8 cellular contexts compared by ENCODE assay signal in the genomic region with DNA sequence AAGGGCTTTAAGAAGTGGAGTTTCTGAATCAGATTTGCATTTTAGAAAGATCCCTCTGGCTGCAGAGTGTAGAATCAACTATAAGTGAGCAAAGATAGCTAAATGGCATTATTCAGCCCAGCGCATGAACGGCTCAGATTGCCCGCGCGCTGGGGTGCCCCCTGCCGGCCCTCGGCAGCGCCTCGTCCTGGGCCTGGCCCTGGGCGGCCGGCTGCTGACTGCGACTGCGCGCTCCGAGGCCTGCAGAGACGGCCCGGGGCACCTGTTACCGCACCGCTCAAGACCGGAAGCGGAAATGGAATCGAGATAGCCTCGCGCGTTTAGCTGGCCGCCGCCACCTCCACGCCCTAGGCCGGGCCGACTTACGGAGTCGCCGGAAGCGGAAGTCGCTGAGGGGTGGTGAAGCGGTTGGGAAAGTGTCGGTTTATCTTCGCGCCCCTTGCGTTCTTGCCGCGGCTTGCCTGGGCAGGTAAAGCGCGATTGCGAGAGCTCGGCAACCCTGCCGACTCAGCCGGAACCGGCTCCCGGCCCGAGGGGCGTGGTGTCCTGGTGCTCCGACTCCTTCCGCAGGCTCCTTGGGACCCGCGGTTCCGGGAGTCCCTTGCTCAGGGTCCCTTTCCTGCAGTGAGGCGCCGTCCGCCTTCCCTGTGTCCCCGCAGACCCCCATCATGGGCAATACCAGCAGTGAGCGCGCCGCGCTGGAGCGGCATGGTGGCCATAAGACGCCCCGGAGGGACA. TPM values are rescaled to one million over a fixed set of nuclear protein-coding genes. Genes with fewer than 3 reads are reported as not detected.
A peak's percentile ranks its signal among the peaks of the same experiment; 100 is the strongest.
DNase-seq lines count a peak whose midpoint lies in the region; ATAC-seq and TF ChIP-seq lines count a peak whose summit lies in the region.

A gene with protein sequence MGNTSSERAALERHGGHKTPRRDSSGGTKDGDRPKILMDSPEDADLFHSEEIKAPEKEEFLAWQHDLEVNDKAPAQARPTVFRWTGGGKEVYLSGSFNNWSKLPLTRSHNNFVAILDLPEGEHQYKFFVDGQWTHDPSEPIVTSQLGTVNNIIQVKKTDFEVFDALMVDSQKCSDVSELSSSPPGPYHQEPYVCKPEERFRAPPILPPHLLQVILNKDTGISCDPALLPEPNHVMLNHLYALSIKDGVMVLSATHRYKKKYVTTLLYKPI (plus strand): TSS at position 557 of the 738 bp plus-strand sequence. CDS start 112 bp downstream, at position 669.

- DNase-seq in DND-41, result peak; percentile 98
- peak; percentile 96 for DNase-seq in KG1 (lab: John Stamatoyannopoulos, UW)
- DNase-seq in activated T-cell treated with anti-CD3 and anti-CD28 coated beads, Interleukin-2, amount 50 U/mL, for 4 hours, result peak; percentile 90
- DNase-seq in stimulated activated CD8-positive, alpha-beta memory T cell treated with anti-CD3 and anti-CD28 coated beads, Interleukin-7, amount 100 ng/mL, for 4 hours (ENCODE audit: low read depth in 2 of 2), result peak; percentile 90 to 96

- H3K36me3 Mint-ChIP-seq in activated T-cell treated with anti-CD3 and anti-CD28 coated beads, Interleukin-2, amount 50 U/mL, for 4 hours (ENCODE audit: insufficient read depth), result peaks cover 24% of the 10 kb centered on the region

- H2AFZ ChIP-seq in DND-41 (ENCODE audit: low read depth, low read length), result peak within 1 kb of the TSS; percentile 95

- no peaks in the 10 kb centered on the region for H3K27me3 Mint-ChIP-seq in activated T-cell treated with anti-CD3 and anti-CD28 coated beads, Interleukin-2, amount 50 U/mL, for 4 hours (ENCODE audit: low read depth)

- H3K4me1 Mint-ChIP-seq in activated T-cell treated with anti-CD3 and anti-CD28 coated beads, Interleukin-2, amount 50 U/mL, for 4 hours (ENCODE audit: low read depth), result peaks cover 52% of the 10 kb centered on the region

- H3K36me3 ChIP-seq in DND-41 (ENCODE audit: insufficient read depth, low read length) (peaks cover 34% of the 10 kb centered on the region), muscle layer of duodenum (ENCODE audit: control insufficient read depth in 1 of 2, insufficient read depth in 2 of 2, low read length in 2 of 2) (peaks cover 16 to 24% of the 10 kb centered on the region in 2 donors)

- H3K4me2 ChIP-seq in DND-41 (ENCODE audit: insufficient read depth, low read length), result peak within 1 kb of the TSS; percentile 58

- ATAC-seq in DND-41 (ENCODE audit: insufficient read depth, low read depth), result peak; percentile 92
- peak; percentile 92 for ATAC-seq in GM21723 (IDR thresholded peaks at IDR 0.05; ENCODE audit: unreplicated experiment)
- ATAC-seq in activated T-cell treated with anti-CD3 and anti-CD28 coated beads, Interleukin-2, amount 50 U/mL, for 4 hours, result peak; percentile 93 to 95
- peak; percentile 95 for ATAC-seq in esophagus mucosa

- peak; percentile 91 for TF ChIP-seq CTCF in DND-41 (IDR thresholded peaks at IDR 0.05; ENCODE audit: borderline replicate concordance, extremely low read depth, low read length, poor library complexity, severe bottlenecking)

- peak within 1 kb of the TSS; percentile 95 for H3K27ac ChIP-seq in DND-41 (ENCODE audit: low read length)
- H3K27ac ChIP-seq in muscle layer of duodenum (ENCODE audit: low read length), result peak within 1 kb of the TSS; percentile 98

- H3K9ac ChIP-seq in DND-41 (ENCODE audit: low read depth, low read length), result peak within 1 kb of the TSS; percentile 94

- H3K27me3 ChIP-seq in DND-41 (ENCODE audit: insufficient read depth, low read length, poor library complexity), result no peaks in the 10 kb centered on the region
- H3K27me3 ChIP-seq in muscle layer of duodenum (ENCODE audit: low read depth, low read length), result no peaks in the 10 kb centered on the region

- H3K79me2 ChIP-seq in DND-41 (ENCODE audit: insufficient read depth, low read length), result peaks cover 44% of the 10 kb centered on the region

- H3K9me3 ChIP-seq in DND-41 (ENCODE audit: insufficient read depth, low read length, severe bottlenecking) (no peaks in the 10 kb centered on the region), muscle layer of duodenum (ENCODE audit: control insufficient read depth in 1 of 2, low read length in 2 of 2) (no peaks in the 10 kb centered on the region)

- peaks cover 40% of the 10 kb centered on the region for H3K4me1 ChIP-seq in DND-41 (ENCODE audit: insufficient read depth, low read length)
- peaks cover 7 to 22% of the 10 kb centered on the region in 2 donors for H3K4me1 ChIP-seq in muscle layer of duodenum (ENCODE audit: control insufficient read depth in 1 of 2, insufficient read depth in 2 of 2, low read length in 2 of 2)

- peak within 1 kb of the TSS; percentile 93 for H3K4me3 Mint-ChIP-seq in activated T-cell treated with anti-CD3 and anti-CD28 coated beads, Interleukin-2, amount 50 U/mL, for 4 hours

- H4K20me1 ChIP-seq in DND-41 (ENCODE audit: insufficient read depth, low read length), result peaks cover 13% of the 10 kb centered on the region; the same call in 1 of the 2 replicates

- no peaks in the 10 kb centered on the region for H3K9me3 Mint-ChIP-seq in activated T-cell treated with anti-CD3 and anti-CD28 coated beads, Interleukin-2, amount 50 U/mL, for 4 hours

- peak within 1 kb of the TSS; percentile 67 to 81 for H3K4me3 ChIP-seq in DND-41 (ENCODE audit: low read depth in 1 of 2, low read length in 2 of 2)
- H3K4me3 ChIP-seq in muscle layer of duodenum (ENCODE audit: low read depth in 1 of 2, low read length in 2 of 2), result peak within 1 kb of the TSS; percentile 86 to 88

TF ChIP-seq in PFSK-1, 5 proteins besides CTCF, POLR2A, EP300 and RAD21:
- peak; percentile 76 for TF ChIP-seq FOXP2 (optimal IDR thresholded peaks at IDR 0.05; ENCODE audit: borderline replicate concordance, extremely low read depth, extremely low read length, insufficient read depth)
- 0 out of 2 replicates have a peak, but pooled peaks have one; percentile 49 for TF ChIP-seq TAF1 (IDR thresholded peaks at IDR 0.05; ENCODE audit: borderline replicate concordance, insufficient read depth, low read length)
- peak; percentile 84 for TF ChIP-seq POLR2AphosphoS5 (IDR thresholded peaks at IDR 0.05; ENCODE audit: low read depth, low read length)
- no peak for TF ChIP-seq SIN3A (IDR thresholded peaks at IDR 0.05; ENCODE audit: borderline replicate concordance, insufficient read depth, low read length)

RNA-seq across cellular contexts. Expression of the gene that starts here (rescaled TPM):
- polyA plus RNA-seq in PFSK-1 (2012; ENCODE audit: insufficient read length, low read depth), result 25.7 TPM
- 10 to 100 TPM; 30.9 to 37.3 (median 32.5) TPM for total RNA-seq in activated T-cell treated with anti-CD3 and anti-CD28 coated beads, Interleukin-2, amount 50 U/mL, for 4 hours
- total RNA-seq in esophagus mucosa, result 26.8 TPM

Comparison
In these comparisons a context has a peak if more than half of its experiments do, and no peak if none do; other contexts are left out.
1. Peak in every context shown above with its lines: DNase-seq, ATAC-seq, H3K4me3 ChIP-seq and H3K27ac ChIP-seq.